8 cellular contexts compared by ENCODE assay signal in the genomic region with DNA sequence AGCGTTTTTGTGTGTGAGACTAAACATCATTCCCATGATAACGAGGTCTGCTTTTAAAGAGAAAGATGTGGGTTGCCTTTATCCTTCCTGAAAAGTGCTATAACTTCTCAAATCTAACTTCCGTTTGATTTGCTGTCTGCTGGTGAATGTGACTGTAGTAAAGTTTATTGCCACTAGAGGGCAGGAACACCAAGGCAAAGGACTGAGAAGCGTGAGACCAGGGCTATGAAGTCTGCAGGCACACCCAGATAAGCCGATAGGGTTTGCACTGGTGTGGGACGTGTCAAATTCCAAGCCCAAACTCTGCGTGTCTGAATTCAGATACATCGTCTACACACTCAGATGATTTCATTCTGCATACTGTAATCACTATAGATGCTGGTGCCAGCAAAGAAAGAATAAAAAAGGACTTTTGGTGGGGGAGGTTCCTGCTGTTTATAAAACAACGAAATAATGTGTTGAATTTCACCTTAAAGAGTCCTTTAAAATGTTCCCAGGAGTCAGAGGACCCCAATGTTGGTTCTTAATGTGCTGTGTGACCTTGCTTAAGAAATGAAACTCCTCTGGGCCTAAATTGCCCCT.
DNase-seq lines count a peak whose midpoint lies in the region; ATAC-seq, FAIRE-seq and TF ChIP-seq lines count a peak whose summit lies in the region.

No MANE protein-coding gene starts in this region.

- TF ChIP-seq CTCF in AG04449 (IDR thresholded peaks at IDR 0.05; ENCODE audit: insufficient read depth, low read length, missing control alignments) (peak; percentile 74), GM12878 (IDR thresholded peaks at IDR 0.05 in 2 of 3, conservative IDR thresholded peaks at IDR 0.05 in 1 of 3; ENCODE audit: control insufficient read depth in 2 of 3, extremely low read depth in 1 of 3, insufficient read depth in 1 of 3, low read depth in 3 of 3, low read length in 3 of 3) (peak; percentile 76 to 94 (median 92))

- H3K4me3 ChIP-seq in AG04449 (ENCODE audit: low read depth, low read length) (no peak overlapping the region), GM12878 (no peak overlapping the region)

- no TSS peak for BruUV-seq in GM12878 (replicated peaks; lab: Mats Ljungman, UMichigan)

- POLR2A ChIA-PET in AG04449 (lab: Yijun Ruan, JAX) = no interaction called here
- POLR2A ChIA-PET in GM12878 (lab: Charles Lee) = interaction anchor here (2.1 to 3.8 kb wide), 2 partner anchors 41 to 70 kb away, joined by 13 to 15 read pairs; no protein-coding TSS in a partner anchor

- no peak for TF ChIP-seq POLR2A in GM12878 (IDR thresholded peaks at IDR 0.05; ENCODE audit: low read depth, low read length)

- FAIRE-seq in GM18507 (lab: Jason Lieb, UNC) (peak; percentile 97), GM12878 (lab: Jason Lieb, UNC) (peak; percentile 95)

- SMC1A ChIA-PET in GM12878 (lab: Charles Lee; ENCODE audit: uncharacterized antibody, unreplicated experiment) = interaction anchor here (0.8 to 6.4 kb wide), 29 partner anchors 8 to 652 kb away, joined by 3 to 205 read pairs (median 6); a partner anchor contains a TSS

- no peak overlapping the region for H3K9ac ChIP-seq in GM12878 (ENCODE audit: control insufficient read depth, insufficient read depth, low read length)

- DNase-seq in AG04449 (ENCODE audit: low read depth, low spot score) (peak; percentile 49), GM18507 (ENCODE audit: extremely low spot score, insufficient read length, low read depth) (peak; percentile 33), NCI-H1694 (lab: John Stamatoyannopoulos, UW) (peak; percentile 66), T1000 (lab: John Stamatoyannopoulos, UW) (peak; percentile 42), GM12878 (ENCODE audit: low read depth, low spot score) (peak; percentile 76), iPS DF 19.7 (ENCODE audit: low read depth, low spot score) (peak; percentile 40)
- DNase-seq in stimulated activated CD4-positive, alpha-beta T cell treated with anti-CD3 and anti-CD28 coated beads, Interleukin-12 subunit alpha, Interleukin-12 subunit beta, amount 100 ng/mL, for 24 hours (ENCODE audit: low read depth in 2 of 2) = peak; percentile 41 to 52

- CTCF ChIA-PET in AG04449 (lab: Yijun Ruan, JAX) (interaction anchor here (0.8 to 5.7 kb wide), 7 partner anchors 9 to 70 kb away, joined by 3 to 58 read pairs (median 5); no protein-coding TSS in a partner anchor), GM12878 (lab: Yijun Ruan, JAX) (interaction anchor here (0.7 to 10.1 kb wide), 30 partner anchors 9 to 462 kb away, joined by 3 to 235 read pairs (median 4); no protein-coding TSS in a partner anchor)

- in situ Hi-C loops in GM12878 (cut with MboI) = no loop called here

- no peak overlapping the region for H3K4me2 ChIP-seq in GM12878 (ENCODE audit: control insufficient read depth, insufficient read depth)

- intact Hi-C loops in GM12878 (cut with micrococcal nuclease; ENCODE audit: unreplicated experiment) = loop anchor here (1.0 to 10.0 kb wide), 7 partner anchors 71 to 1168 kb away; a partner anchor contains a TSS

- RAD21 ChIA-PET in GM12878 (lab: Charles Lee; ENCODE audit: unreplicated experiment) = interaction anchor here (0.9 to 7.4 kb wide), 14 partner anchors 10 to 462 kb away, joined by 3 to 162 read pairs (median 4); a partner anchor contains a TSS

- peak; percentile 99 for TF ChIP-seq RAD21 in GM12878 (IDR thresholded peaks at IDR 0.05; ENCODE audit: insufficient read depth, low read depth, low read length)

- no peaks in the 10 kb centered on the region for H3K9me3 ChIP-seq in GM12878 (replicated peaks; ENCODE audit: control insufficient read depth, insufficient read depth, low read length)

- 13% methylated on average over 9 of the region's 9 CpGs for WGBS in GM12878 (ENCODE audit: insufficient coverage, insufficient replicate concordance, low lambda C conversion rate, missing lambda C conversion rate)

- H3K27ac ChIP-seq in GM12878 (ENCODE audit: control insufficient read depth, insufficient read depth) = no peak overlapping the region

- no peak for TF ChIP-seq EP300 in GM12878 (IDR thresholded peaks at IDR 0.05; ENCODE audit: borderline replicate concordance in 1 of 2, control insufficient read depth in 1 of 2, low read depth in 2 of 2, low read length in 2 of 2)

- no peaks in the 10 kb centered on the region for H4K20me1 ChIP-seq in GM12878 (ENCODE audit: control insufficient read depth, insufficient read depth)

- no peaks in the 10 kb centered on the region for H3K36me3 ChIP-seq in GM12878 (ENCODE audit: control insufficient read depth in 2 of 2, insufficient read depth in 2 of 2, low read length in 1 of 2)

- peaks cover 15% of the 10 kb centered on the region; the same call in 1 of the 2 replicates for H3K4me1 ChIP-seq in GM12878 (ENCODE audit: control insufficient read depth, insufficient read depth, low read length)

- ATAC-seq in HG02943 (IDR thresholded peaks at IDR 0.05; ENCODE audit: low read depth, unreplicated experiment) (peak; percentile 66), GM12878 (peak; percentile 88)

- H3K27me3 ChIP-seq in GM12878 (replicated peaks in 1 of 2; ENCODE audit: control insufficient read depth in 2 of 2, insufficient read depth in 2 of 2, low read length in 1 of 2) = no peaks in the 10 kb centered on the region

- peak overlapping the region; percentile 65 for H2AFZ ChIP-seq in GM12878 (ENCODE audit: control insufficient read depth, low read depth, low read length)

- H3K79me2 ChIP-seq in GM12878 (ENCODE audit: control insufficient read depth, insufficient read depth, low read length) = peaks cover 4% of the 10 kb centered on the region

TF ChIP-seq in GM12878, 131 proteins besides CTCF, POLR2A, EP300 and RAD21 (continues in another document):
- TF ChIP-seq KDM1A (IDR thresholded peaks at IDR 0.05; ENCODE audit: borderline replicate concordance) (no peak), SREBF2 (IDR thresholded peaks at IDR 0.05; ENCODE audit: low read length) (no peak), BHLHE40 (IDR thresholded peaks at IDR 0.05; ENCODE audit: borderline replicate concordance in 1 of 2, low read depth in 2 of 2, low read length in 1 of 2) (0 out of 4 replicates have a peak, but pooled peaks of 1 of the 2 experiments have one; percentile 48), PML (IDR thresholded peaks at IDR 0.05; ENCODE audit: low read length) (no peak), MXI1 (IDR thresholded peaks at IDR 0.05; ENCODE audit: low read depth, low read length) (0 out of 2 replicates have a peak, but pooled peaks have one; percentile 46), YY1 (IDR thresholded peaks at IDR 0.05; ENCODE audit: low read depth, low read length) (peak; percentile 63; the same call in 1 of the 2 replicates), MTA3 (IDR thresholded peaks at IDR 0.05; ENCODE audit: borderline replicate concordance, low read length) (no peak), CREB1 (IDR thresholded peaks at IDR 0.05; ENCODE audit: low read depth) (no peak), POU2F2 (IDR thresholded peaks at IDR 0.05; ENCODE audit: borderline replicate concordance, low read depth, low read length) (peak; percentile 48; the same call in 1 of the 3 replicates), NBN (IDR thresholded peaks at IDR 0.05) (no peak), PAX5 (IDR thresholded peaks at IDR 0.05; ENCODE audit: borderline replicate concordance, low read depth, low read length) (no peak), SMAD5 (IDR thresholded peaks at IDR 0.05; ENCODE audit: low read depth) (no peak), ZNF274 (IDR thresholded peaks at IDR 0.05; ENCODE audit: insufficient read depth, insufficient read length) (no peak), RELA (IDR thresholded peaks at IDR 0.05; ENCODE audit: borderline replicate concordance, partially characterized antibody) (peak; percentile 22), HDAC6 (IDR thresholded peaks at IDR 0.05; ENCODE audit: unreplicated experiment) (no peak), GATAD2B (conservative IDR thresholded peaks at IDR 0.05; ENCODE audit: low read depth) (no peak), RCOR1 (conservative IDR thresholded peaks at IDR 0.05; ENCODE audit: low read depth, low read length) (no peak), TCF12 (IDR thresholded peaks at IDR 0.05; ENCODE audit: low read depth, low read length) (no peak), KAT2A (conservative IDR thresholded peaks at IDR 0.05; ENCODE audit: control insufficient read depth, low read depth, low read length) (no peak), HDGF (IDR thresholded peaks at IDR 0.05) (no peak; the same call in 1 of the 2 replicates)
- TF ChIP-seq, protein P1, sequence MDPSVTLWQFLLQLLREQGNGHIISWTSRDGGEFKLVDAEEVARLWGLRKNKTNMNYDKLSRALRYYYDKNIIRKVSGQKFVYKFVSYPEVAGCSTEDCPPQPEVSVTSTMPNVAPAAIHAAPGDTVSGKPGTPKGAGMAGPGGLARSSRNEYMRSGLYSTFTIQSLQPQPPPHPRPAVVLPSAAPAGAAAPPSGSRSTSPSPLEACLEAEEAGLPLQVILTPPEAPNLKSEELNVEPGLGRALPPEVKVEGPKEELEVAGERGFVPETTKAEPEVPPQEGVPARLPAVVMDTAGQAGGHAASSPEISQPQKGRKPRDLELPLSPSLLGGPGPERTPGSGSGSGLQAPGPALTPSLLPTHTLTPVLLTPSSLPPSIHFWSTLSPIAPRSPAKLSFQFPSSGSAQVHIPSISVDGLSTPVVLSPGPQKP (IDR thresholded peaks at IDR 0.05; ENCODE audit: low read depth, low read length) = 0 out of 2 replicates have a peak, but pooled peaks have one; percentile 40
- TF ChIP-seq, protein P2, sequence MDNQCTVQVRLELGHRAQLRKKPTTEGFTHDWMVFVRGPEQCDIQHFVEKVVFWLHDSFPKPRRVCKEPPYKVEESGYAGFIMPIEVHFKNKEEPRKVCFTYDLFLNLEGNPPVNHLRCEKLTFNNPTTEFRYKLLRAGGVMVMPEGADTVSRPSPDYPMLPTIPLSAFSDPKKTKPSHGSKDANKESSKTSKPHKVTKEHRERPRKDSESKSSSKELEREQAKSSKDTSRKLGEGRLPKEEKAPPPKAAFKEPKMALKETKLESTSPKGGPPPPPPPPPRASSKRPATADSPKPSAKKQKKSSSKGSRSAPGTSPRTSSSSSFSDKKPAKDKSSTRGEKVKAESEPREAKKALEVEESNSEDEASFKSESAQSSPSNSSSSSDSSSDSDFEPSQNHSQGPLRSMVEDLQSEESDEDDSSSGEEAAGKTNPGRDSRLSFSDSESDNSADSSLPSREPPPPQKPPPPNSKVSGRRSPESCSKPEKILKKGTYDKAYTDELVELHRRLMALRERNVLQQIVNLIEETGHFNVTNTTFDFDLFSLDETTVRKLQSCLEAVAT (IDR thresholded peaks at IDR 0.05) = 0 out of 2 replicates have a peak, but pooled peaks have one; percentile 18
